In the genomic region with DNA sequence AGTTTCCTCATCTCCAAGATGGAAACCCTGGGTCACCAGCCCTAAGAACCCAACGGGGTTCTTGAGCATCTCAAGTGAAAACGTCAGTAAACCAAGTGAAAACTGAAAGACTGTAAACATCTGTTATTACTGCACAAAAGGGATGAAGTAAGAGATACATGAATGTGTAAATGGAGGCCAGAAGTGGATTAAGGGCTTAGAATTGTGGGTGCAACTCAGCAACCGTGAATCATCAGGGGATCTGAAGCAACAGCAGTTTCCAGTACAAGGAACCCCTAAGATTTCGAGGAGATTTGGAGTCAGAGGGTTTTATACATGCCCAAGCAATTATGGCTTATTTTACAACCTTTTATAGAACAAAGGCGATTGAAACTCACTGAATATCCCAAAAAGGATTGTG, we compare ENCODE assay signal across 25 cellular contexts.
DNase-seq lines count a peak whose midpoint lies in the region; ATAC-seq and TF ChIP-seq lines count a peak whose summit lies in the region.
"Had no signal": no experiment of that assay in that cellular context is flagged by ENCODE, and none has a peak within 500 bp of the region (broad histone marks: within the 10 kb centered on the region; RNA-seq: fewer than 3 reads in every experiment).

No MANE protein-coding gene starts in this region.

- no peaks in the 10 kb centered on the region for H3K36me3 Mint-ChIP-seq in endodermal cell (ENCODE audit: low read depth)
- peaks cover 10% of the 10 kb centered on the region for H3K36me3 Mint-ChIP-seq in T-helper 2 cell treated with Interferon-gamma antibody and Interleukin-4, amounts not matched to agents 5 μg/mL and 100 μg/mL, for 36 hours (ENCODE audit: low read depth)
- H3K36me3 Mint-ChIP-seq in GM23338 (ENCODE audit: low read depth) = peaks cover 5% of the 10 kb centered on the region

- peak overlapping the region; percentile 66 for H3K27ac ChIP-seq in SJCRH30
- peak overlapping the region; percentile 52 to 100 (median 98) for H3K27ac ChIP-seq in gastroesophageal sphincter
- peak overlapping the region; percentile 75 for H3K27ac ChIP-seq in parathyroid adenoma
- H3K27ac ChIP-seq in transverse colon = peak overlapping the region; percentile 95 to 99 (median 96)
- no peak overlapping the region for H3K27ac ChIP-seq in endodermal cell (ENCODE audit: low read depth, low read length)
- no peak overlapping the region for H3K27ac ChIP-seq in GM23338 (ENCODE audit: low read depth)
- H3K27ac ChIP-seq: C4-2B, colonic mucosa had no signal

- intact Hi-C loops in transverse colon (cut with DNase I; ENCODE audit: low total_unique reads) = loop anchor here (10.0 kb wide), 1 partner anchor 74 kb away; no protein-coding TSS in a partner anchor

- H3F3A ChIP-seq in GM23338 (replicated peaks; ENCODE audit: low read depth) = 0 out of 2 replicates have a peak, but pooled peaks cover 3% of the 10 kb centered on the region

- H3K79me2 ChIP-seq in parathyroid adenoma (peaks cover 42% of the 10 kb centered on the region), GM23338 (replicated peaks; ENCODE audit: insufficient read depth) (peaks cover 26% of the 10 kb centered on the region)

- H3K4me3 Mint-ChIP-seq in endodermal cell (no peak overlapping the region), GM23338 (no peak overlapping the region)
- no peak overlapping the region for H3K4me3 Mint-ChIP-seq in T-helper 2 cell treated with Interferon-gamma antibody and Interleukin-4, amounts not matched to agents 5 μg/mL and 100 μg/mL, for 36 hours
- H3K4me3 Mint-ChIP-seq: effector memory CD8-positive, alpha-beta T cell; immature natural killer cell; stimulated activated naive CD8-positive, alpha-beta T cell treated with anti-CD3 and anti-CD28 coated beads, Interleukin-15, amount 100 ng/mL, for 72 hours; WTC11 had no signal

- H3K9me2 ChIP-seq in GM23338 (ENCODE audit: insufficient read depth) = 0 out of 2 replicates have a peak, but pooled peaks cover 2% of the 10 kb centered on the region

- H3K36me3 ChIP-seq in SJCRH30 (no peaks in the 10 kb centered on the region), gastroesophageal sphincter (peaks cover 0 to 21% of the 10 kb centered on the region in 2 donors), parathyroid adenoma (ENCODE audit: control insufficient read depth, insufficient read depth, low read length) (no peaks in the 10 kb centered on the region), transverse colon (no peaks in the 10 kb centered on the region), endodermal cell (ENCODE audit: control insufficient read depth, insufficient read depth, low read length) (peaks cover 7% of the 10 kb centered on the region), GM23338 (ENCODE audit: insufficient read depth) (no peaks in the 10 kb centered on the region)
- H3K36me3 ChIP-seq: breast epithelium, colonic mucosa had no signal

- DNase-seq in SJCRH30 (peak; percentile 42 to 73), transverse colon (no peak), GOT3 (lab: John Stamatoyannopoulos, UW) (no peak), endodermal cell (no peak), GM23338 (ENCODE audit: low spot score) (no peak)
- no peak for DNase-seq in T-helper 2 cell treated with Interferon-gamma antibody and Interleukin-4, amounts not matched to agents 5 μg/mL and 100 μg/mL, for 36 hours (ENCODE audit: low spot score)
- DNase-seq: activated CD4-positive, alpha-beta T cell treated with anti-CD3 and anti-CD28 coated beads, Interleukin-2, amount 50 U/mL, for 4 hours; activated CD8-positive, alpha-beta memory T cell treated with anti-CD3 and anti-CD28 coated beads, Interleukin-2, amount 50 U/mL, for 4 hours; colonic mucosa; effector memory CD8-positive, alpha-beta T cell; immature natural killer cell; KBM-7; NCI-H1092; NCI-H1930; NCI-H226; NCI-H748 treated with DMSO at 0.1 percent for 48 hours; right cardiac atrium; stimulated activated naive CD8-positive, alpha-beta T cell treated with anti-CD3 and anti-CD28 coated beads, Interleukin-15, amount 100 ng/mL, for 72 hours; T1000 had no signal

- TF ChIP-seq POLR2A in gastroesophageal sphincter (IDR thresholded peaks at IDR 0.05) = no peak
- TF ChIP-seq POLR2A in transverse colon (IDR thresholded peaks at IDR 0.05) = no peak

- H3K9me3 ChIP-seq in SJCRH30 (replicated peaks) (no peaks in the 10 kb centered on the region), gastroesophageal sphincter (no peaks in the 10 kb centered on the region), parathyroid adenoma (ENCODE audit: control insufficient read depth, low read length) (no peaks in the 10 kb centered on the region), transverse colon (no peaks in the 10 kb centered on the region), endodermal cell (ENCODE audit: control insufficient read depth, low read length) (peaks cover 4% of the 10 kb centered on the region)
- H3K9me3 ChIP-seq: breast epithelium, colonic mucosa had no signal

- H3K4me1 ChIP-seq in SJCRH30 (peaks cover 27% of the 10 kb centered on the region), gastroesophageal sphincter (peaks cover 9 to 92% (median 16%) of the 10 kb centered on the region in 3 donors), parathyroid adenoma (peaks cover 46% of the 10 kb centered on the region), transverse colon (peaks cover 15 to 77% (median 41%) of the 10 kb centered on the region in 4 donors), endodermal cell (ENCODE audit: control insufficient read depth, insufficient read depth, low read length) (peaks cover 4% of the 10 kb centered on the region), GM23338 (ENCODE audit: insufficient read depth) (peaks cover 51% of the 10 kb centered on the region)

- WGBS in gastroesophageal sphincter (ENCODE audit: low coverage in 1 of 2), 2 donors = 47 to 68% methylated on average over 4 to 5 of the region's 5 CpGs
- 40 to 50% methylated on average over 1 to 5 of the region's 5 CpGs for WGBS in transverse colon (ENCODE audit: low coverage in 1 of 2), 2 donors
- WGBS in endodermal cell (ENCODE audit: insufficient coverage in 1 of 2, insufficient read length in 1 of 2), 2 experiments = 84 to 97% methylated on average over 4 to 5 of the region's 5 CpGs

- no peak overlapping the region for H3K27ac Mint-ChIP-seq in endodermal cell
- no peak overlapping the region for H3K27ac Mint-ChIP-seq in T-helper 2 cell treated with Interferon-gamma antibody and Interleukin-4, amounts not matched to agents 5 μg/mL and 100 μg/mL, for 36 hours
- H3K27ac Mint-ChIP-seq in GM23338 = no peak overlapping the region
- H3K27ac Mint-ChIP-seq: WTC11 had no signal

- H3K9me3 Mint-ChIP-seq in endodermal cell (no peaks in the 10 kb centered on the region), GM23338 (no peaks in the 10 kb centered on the region; the same call in 2 of the 3 replicates)
- no peaks in the 10 kb centered on the region for H3K9me3 Mint-ChIP-seq in T-helper 2 cell treated with Interferon-gamma antibody and Interleukin-4, amounts not matched to agents 5 μg/mL and 100 μg/mL, for 36 hours
- H3K9me3 Mint-ChIP-seq: effector memory CD8-positive, alpha-beta T cell; immature natural killer cell; WTC11 had no signal

- H3K4me3 ChIP-seq in SJCRH30 = no peak overlapping the region
- H3K4me3 ChIP-seq in gastroesophageal sphincter = peak overlapping the region in 1 of 2 donors; percentile 98
- H3K4me3 ChIP-seq in parathyroid adenoma (ENCODE audit: low read depth, low read length) = no peak overlapping the region
- H3K4me3 ChIP-seq in transverse colon = no peak overlapping the region
- no peak overlapping the region for H3K4me3 ChIP-seq in endodermal cell (ENCODE audit: low read length)
- H3K4me3 ChIP-seq in GM23338 = no peak overlapping the region
- H3K4me3 ChIP-seq: breast epithelium, colonic mucosa had no signal

- H4K20me1 ChIP-seq in GM23338 (replicated peaks; ENCODE audit: insufficient read depth) = peaks cover 16% of the 10 kb centered on the region; the same call in 1 of the 2 replicates

- TF ChIP-seq EP300 in gastroesophageal sphincter (IDR thresholded peaks at IDR 0.05) (no peak), transverse colon (IDR thresholded peaks at IDR 0.05; ENCODE audit: low read depth) (no peak)

- H2AFZ ChIP-seq in parathyroid adenoma = no peak overlapping the region
- H2AFZ ChIP-seq in GM23338 = no peak overlapping the region

- ATAC-seq in gastroesophageal sphincter (no peak), GM23338 (no peak)
- ATAC-seq: effector memory CD8-positive, alpha-beta T cell; HCT116; right cardiac atrium; stimulated activated naive CD8-positive, alpha-beta T cell treated with anti-CD3 and anti-CD28 coated beads, Interleukin-15, amount 100 ng/mL, for 72 hours; WTC11 had no signal

- TF ChIP-seq CTCF in gastroesophageal sphincter (IDR thresholded peaks at IDR 0.05) (no peak), parathyroid adenoma (IDR thresholded peaks at IDR 0.05) (no peak), transverse colon (IDR thresholded peaks at IDR 0.05) (no peak), endodermal cell (conservative IDR thresholded peaks at IDR 0.05) (no peak), GM23338 (conservative IDR thresholded peaks at IDR 0.05; ENCODE audit: low read depth in 2 of 2) (no peak)

- H3K4me1 Mint-ChIP-seq in endodermal cell (peaks cover 23% of the 10 kb centered on the region), GM23338 (peaks cover 46% of the 10 kb centered on the region)
- peaks cover 7% of the 10 kb centered on the region for H3K4me1 Mint-ChIP-seq in T-helper 2 cell treated with Interferon-gamma antibody and Interleukin-4, amounts not matched to agents 5 μg/mL and 100 μg/mL, for 36 hours (ENCODE audit: low read depth)

- no peak overlapping the region for H3K9ac ChIP-seq in parathyroid adenoma
- H3K9ac ChIP-seq in endodermal cell (ENCODE audit: extremely low read depth, low read length, poor library complexity, severe bottlenecking) = no peak overlapping the region

- H3K27me3 ChIP-seq in SJCRH30 = no peaks in the 10 kb centered on the region
- H3K27me3 ChIP-seq in gastroesophageal sphincter = no peaks in the 10 kb centered on the region
- H3K27me3 ChIP-seq in parathyroid adenoma (ENCODE audit: control insufficient read depth, insufficient read depth, low read length) = no peaks in the 10 kb centered on the region
- no peaks in the 10 kb centered on the region for H3K27me3 ChIP-seq in transverse colon
- no peaks in the 10 kb centered on the region for H3K27me3 ChIP-seq in endodermal cell (ENCODE audit: control insufficient read depth, insufficient read depth, low read length, poor library complexity, severe bottlenecking)
- H3K27me3 ChIP-seq in GM23338 (ENCODE audit: insufficient read depth) = peaks cover 32% of the 10 kb centered on the region
- H3K27me3 ChIP-seq: breast epithelium, colonic mucosa had no signal

- in situ Hi-C loops in transverse colon (cut with MboI; ENCODE audit: low pct_ligation_motif_present in 1 of 4, low pct_unique_long_range_greater_than_20kb in 1 of 4, low sequenced_read_pairs in 3 of 4) = loop anchor here in 1 of 4 donors (25.0 kb wide), 1 partner anchor 218 kb away; no protein-coding TSS in a partner anchor

- H3K4me2 ChIP-seq in parathyroid adenoma (ENCODE audit: low read length) (peak overlapping the region; percentile 44), GM23338 (no peak overlapping the region)

- H3K27me3 Mint-ChIP-seq in endodermal cell (ENCODE audit: insufficient read depth) (peaks cover 16% of the 10 kb centered on the region), GM23338 (ENCODE audit: insufficient read depth, low read depth, poor library complexity) (peaks cover 17% of the 10 kb centered on the region)
- peaks cover 3% of the 10 kb centered on the region for H3K27me3 Mint-ChIP-seq in T-helper 2 cell treated with Interferon-gamma antibody and Interleukin-4, amounts not matched to agents 5 μg/mL and 100 μg/mL, for 36 hours (ENCODE audit: low read depth)
- H3K27me3 Mint-ChIP-seq: effector memory CD8-positive, alpha-beta T cell; stimulated activated naive CD8-positive, alpha-beta T cell treated with anti-CD3 and anti-CD28 coated beads, Interleukin-15, amount 100 ng/mL, for 72 hours had no signal

Comparison
In these comparisons a context has a peak if more than half of its experiments do, and no peak if none do; other contexts are left out.
1. DNase-seq: peak in SJCRH30 (2 of 2); none in transverse colon (single experiment), GOT3 (single experiment), endodermal cell (single experiment), T-helper 2 cell treated with Interferon-gamma antibody and Interleukin-4, amounts not matched to agents 5 μg/mL and 100 μg/mL, for 36 hours (single experiment) and GM23338 (single experiment).
2. H3K27ac ChIP-seq: peak in SJCRH30 (single experiment), gastroesophageal sphincter (4 of 4), parathyroid adenoma (single experiment) and transverse colon (4 of 4); none in endodermal cell (single experiment) and GM23338 (single experiment).